In genomic region chr3:42600111-42600957, GRCh38 we compare ENCODE assay signal across 8 cellular contexts. TPM values are rescaled to one million over a fixed set of nuclear protein-coding genes. Genes with fewer than 3 reads are reported as not detected.
DNase-seq lines count a peak whose midpoint lies in the region; ATAC-seq and TF ChIP-seq lines count a peak whose summit lies in the region.

NKTR (plus strand) TSS chr3:42600686; CDS start chr3:42601007, 321 bp downstream.

- TF ChIP-seq EP300 in tibial nerve (IDR thresholded peaks at IDR 0.05): peak; percentile 19 to 91

- H3K4me1 ChIP-seq in adipocyte (ENCODE audit: control insufficient read depth, insufficient read depth, low read length) (peaks cover 18% of the 10 kb centered on the region), cardiac muscle cell (ENCODE audit: low read depth) (peaks cover 11% of the 10 kb centered on the region), parathyroid adenoma (peaks cover 3% of the 10 kb centered on the region), tibial nerve (peaks cover 3 to 25% (median 14%) of the 10 kb centered on the region in 4 donors)

- peak; percentile 28 to 82 for TF ChIP-seq POLR2A in tibial nerve (IDR thresholded peaks at IDR 0.05)

- peak within 1 kb of the TSS; percentile 93 for H2AFZ ChIP-seq in parathyroid adenoma

- 1% methylated on average over 22 to 31 of the region's 76 CpGs for WGBS in tibial nerve, 2 donors

- H3K9me3 ChIP-seq in adipocyte (ENCODE audit: control insufficient read depth, low read length) (no peaks in the 10 kb centered on the region), cardiac muscle cell (ENCODE audit: low read depth) (no peaks in the 10 kb centered on the region), parathyroid adenoma (ENCODE audit: control insufficient read depth, low read length) (no peaks in the 10 kb centered on the region), tibial nerve (no peaks in the 10 kb centered on the region)

- H3K4me2 ChIP-seq in parathyroid adenoma (ENCODE audit: low read length): peak within 1 kb of the TSS; percentile 88

- H3K4me3 ChIP-seq in GM12875 (ENCODE audit: low read depth, low read length) (peak within 1 kb of the TSS; percentile 96), adipocyte (ENCODE audit: low read length) (peak within 1 kb of the TSS; percentile 84), cardiac muscle cell (peak within 1 kb of the TSS; percentile 71), parathyroid adenoma (ENCODE audit: low read depth, low read length) (peak within 1 kb of the TSS; percentile 89), tibial nerve (peak within 1 kb of the TSS; percentile 67 to 97 (median 80))

- TF ChIP-seq CTCF in GM12875 (IDR thresholded peaks at IDR 0.05; ENCODE audit: borderline replicate concordance, insufficient read depth, low read depth, low read length) (no peak), cardiac muscle cell (IDR thresholded peaks at IDR 0.05; ENCODE audit: low read depth, low read length) (no peak), parathyroid adenoma (IDR thresholded peaks at IDR 0.05) (no peak), tibial nerve (IDR thresholded peaks at IDR 0.05) (peak in 3 of 5 experiments; percentile 13 to 39 (median 27))

- H3K9ac ChIP-seq in adipocyte (ENCODE audit: low read length): peak within 1 kb of the TSS; percentile 91
- peak within 1 kb of the TSS; percentile 89 for H3K9ac ChIP-seq in parathyroid adenoma

- peak; percentile 88 for ATAC-seq in HG02798 (IDR thresholded peaks at IDR 0.05; ENCODE audit: poor library complexity, unreplicated experiment)

- DNase-seq in NCI-H1436 (lab: John Stamatoyannopoulos, UW) (peak; percentile 92), T follicular helper cell (ENCODE audit: low read depth) (peak; percentile 100), adipocyte (ENCODE audit: low read depth) (peak; percentile 98), cardiac muscle cell (ENCODE audit: low read depth in 1 of 2, low spot score in 1 of 2) (peak; percentile 99), tibial nerve (ENCODE audit: low spot score in 2 of 2) (peak; percentile 96 to 99)

- H3K27ac ChIP-seq in cardiac muscle cell (peak within 1 kb of the TSS; percentile 97), parathyroid adenoma (peak within 1 kb of the TSS; percentile 74), tibial nerve (peak within 1 kb of the TSS; percentile 95 to 98 (median 96))

- H3K79me2 ChIP-seq in parathyroid adenoma: peaks cover 29% of the 10 kb centered on the region

- H3K36me3 ChIP-seq in adipocyte (ENCODE audit: control insufficient read depth, insufficient read depth, low read length, severe bottlenecking) (peaks cover 11% of the 10 kb centered on the region), cardiac muscle cell (no peaks in the 10 kb centered on the region), parathyroid adenoma (ENCODE audit: control insufficient read depth, insufficient read depth, low read length) (no peaks in the 10 kb centered on the region), tibial nerve (peaks cover 0 to 11% (median 0%) of the 10 kb centered on the region in 3 donors)

- H3K27me3 ChIP-seq in adipocyte (replicated peaks; ENCODE audit: control insufficient read depth, insufficient read depth, low read length): no peaks in the 10 kb centered on the region
- no peaks in the 10 kb centered on the region for H3K27me3 ChIP-seq in cardiac muscle cell
- no peaks in the 10 kb centered on the region for H3K27me3 ChIP-seq in parathyroid adenoma (ENCODE audit: control insufficient read depth, insufficient read depth, low read length)
- H3K27me3 ChIP-seq in tibial nerve: no peaks in the 10 kb centered on the region

RNA-seq across cellular contexts. Expression of gene NKTR, which starts in this region (rescaled TPM):
- 24.6 and 75.3 TPM in 2 replicates for total RNA-seq in cardiac muscle cell
- polyA plus RNA-seq in cardiac muscle cell: 50.5 and 79.5 TPM in 2 replicates
- 100 to 1,000 TPM; 122 to 175 (median 146) TPM for total RNA-seq in tibial nerve

Comparison
In these comparisons a context has a peak if more than half of its experiments do, and no peak if none do; other contexts are left out.
1. Peak in every context shown above with its lines: DNase-seq, ATAC-seq, H3K4me3 ChIP-seq and H3K27ac ChIP-seq.
2. CTCF ChIP-seq: peak in tibial nerve (3 of 5); none in GM12875 (single experiment), cardiac muscle cell (single experiment) and parathyroid adenoma (single experiment).